1 cellular context compared by ENCODE assay signal in the genomic region with DNA sequence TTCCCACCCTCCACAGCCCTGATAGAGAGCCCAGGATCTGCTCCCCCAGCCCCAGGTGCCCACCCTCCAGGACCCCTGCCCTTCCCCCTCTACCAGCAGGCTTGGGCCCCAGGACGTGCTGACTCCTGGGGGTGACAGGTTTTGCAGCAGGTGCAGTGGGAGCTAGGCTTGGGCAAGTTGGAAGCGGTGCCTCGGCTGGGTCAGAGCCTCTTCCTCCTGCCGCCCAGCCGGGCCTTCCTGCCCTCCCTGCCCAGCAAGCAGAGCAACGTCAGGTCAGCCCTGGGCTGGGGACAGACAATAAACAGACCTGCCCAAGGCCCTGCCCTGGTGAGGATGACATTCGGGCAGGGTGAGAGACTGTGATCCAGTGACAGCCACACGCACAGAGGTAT.
TF ChIP-seq lines count a peak whose summit lies in the region.

No MANE protein-coding gene starts in this region.

TF ChIP-seq in WTC11, 78 proteins besides CTCF, POLR2A, EP300 and RAD21 (continued from another document):
- TF ChIP-seq, protein P1, sequence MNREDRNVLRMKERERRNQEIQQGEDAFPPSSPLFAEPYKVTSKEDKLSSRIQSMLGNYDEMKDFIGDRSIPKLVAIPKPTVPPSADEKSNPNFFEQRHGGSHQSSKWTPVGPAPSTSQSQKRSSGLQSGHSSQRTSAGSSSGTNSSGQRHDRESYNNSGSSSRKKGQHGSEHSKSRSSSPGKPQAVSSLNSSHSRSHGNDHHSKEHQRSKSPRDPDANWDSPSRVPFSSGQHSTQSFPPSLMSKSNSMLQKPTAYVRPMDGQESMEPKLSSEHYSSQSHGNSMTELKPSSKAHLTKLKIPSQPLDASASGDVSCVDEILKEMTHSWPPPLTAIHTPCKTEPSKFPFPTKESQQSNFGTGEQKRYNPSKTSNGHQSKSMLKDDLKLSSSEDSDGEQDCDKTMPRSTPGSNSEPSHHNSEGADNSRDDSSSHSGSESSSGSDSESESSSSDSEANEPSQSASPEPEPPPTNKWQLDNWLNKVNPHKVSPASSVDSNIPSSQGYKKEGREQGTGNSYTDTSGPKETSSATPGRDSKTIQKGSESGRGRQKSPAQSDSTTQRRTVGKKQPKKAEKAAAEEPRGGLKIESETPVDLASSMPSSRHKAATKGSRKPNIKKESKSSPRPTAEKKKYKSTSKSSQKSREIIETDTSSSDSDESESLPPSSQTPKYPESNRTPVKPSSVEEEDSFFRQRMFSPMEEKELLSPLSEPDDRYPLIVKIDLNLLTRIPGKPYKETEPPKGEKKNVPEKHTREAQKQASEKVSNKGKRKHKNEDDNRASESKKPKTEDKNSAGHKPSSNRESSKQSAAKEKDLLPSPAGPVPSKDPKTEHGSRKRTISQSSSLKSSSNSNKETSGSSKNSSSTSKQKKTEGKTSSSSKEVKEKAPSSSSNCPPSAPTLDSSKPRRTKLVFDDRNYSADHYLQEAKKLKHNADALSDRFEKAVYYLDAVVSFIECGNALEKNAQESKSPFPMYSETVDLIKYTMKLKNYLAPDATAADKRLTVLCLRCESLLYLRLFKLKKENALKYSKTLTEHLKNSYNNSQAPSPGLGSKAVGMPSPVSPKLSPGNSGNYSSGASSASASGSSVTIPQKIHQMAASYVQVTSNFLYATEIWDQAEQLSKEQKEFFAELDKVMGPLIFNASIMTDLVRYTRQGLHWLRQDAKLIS (CRISPR knock-in tag; IDR thresholded peaks at IDR 0.05; ENCODE audit: borderline replicate concordance): no peak
- TF ChIP-seq RORB (CRISPR knock-in tag; IDR thresholded peaks at IDR 0.05) (no peak), RELA (CRISPR knock-in tag; IDR thresholded peaks at IDR 0.05; ENCODE audit: borderline replicate concordance) (no peak), SP1 (CRISPR knock-in tag; conservative IDR thresholded peaks at IDR 0.05) (no peak), FOXK1 (CRISPR knock-in tag; IDR thresholded peaks at IDR 0.05) (no peak), FOXP1 (CRISPR knock-in tag; IDR thresholded peaks at IDR 0.05; ENCODE audit: borderline replicate concordance) (no peak), ZNF416 (CRISPR knock-in tag; IDR thresholded peaks at IDR 0.05) (no peak), CREM (CRISPR knock-in tag; IDR thresholded peaks at IDR 0.05) (no peak)
- TF ChIP-seq, protein P2, sequence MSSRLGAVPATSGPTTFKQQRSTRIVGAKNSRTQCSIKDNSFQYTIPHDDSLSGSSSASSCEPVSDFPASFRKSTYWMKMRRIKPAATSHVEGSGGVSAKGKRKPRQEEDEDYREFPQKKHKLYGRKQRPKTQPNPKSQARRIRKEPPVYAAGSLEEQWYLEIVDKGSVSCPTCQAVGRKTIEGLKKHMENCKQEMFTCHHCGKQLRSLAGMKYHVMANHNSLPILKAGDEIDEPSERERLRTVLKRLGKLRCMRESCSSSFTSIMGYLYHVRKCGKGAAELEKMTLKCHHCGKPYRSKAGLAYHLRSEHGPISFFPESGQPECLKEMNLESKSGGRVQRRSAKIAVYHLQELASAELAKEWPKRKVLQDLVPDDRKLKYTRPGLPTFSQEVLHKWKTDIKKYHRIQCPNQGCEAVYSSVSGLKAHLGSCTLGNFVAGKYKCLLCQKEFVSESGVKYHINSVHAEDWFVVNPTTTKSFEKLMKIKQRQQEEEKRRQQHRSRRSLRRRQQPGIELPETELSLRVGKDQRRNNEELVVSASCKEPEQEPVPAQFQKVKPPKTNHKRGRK (CRISPR knock-in tag; IDR thresholded peaks at IDR 0.05; ENCODE audit: borderline replicate concordance): no peak
- TF ChIP-seq, protein P3, sequence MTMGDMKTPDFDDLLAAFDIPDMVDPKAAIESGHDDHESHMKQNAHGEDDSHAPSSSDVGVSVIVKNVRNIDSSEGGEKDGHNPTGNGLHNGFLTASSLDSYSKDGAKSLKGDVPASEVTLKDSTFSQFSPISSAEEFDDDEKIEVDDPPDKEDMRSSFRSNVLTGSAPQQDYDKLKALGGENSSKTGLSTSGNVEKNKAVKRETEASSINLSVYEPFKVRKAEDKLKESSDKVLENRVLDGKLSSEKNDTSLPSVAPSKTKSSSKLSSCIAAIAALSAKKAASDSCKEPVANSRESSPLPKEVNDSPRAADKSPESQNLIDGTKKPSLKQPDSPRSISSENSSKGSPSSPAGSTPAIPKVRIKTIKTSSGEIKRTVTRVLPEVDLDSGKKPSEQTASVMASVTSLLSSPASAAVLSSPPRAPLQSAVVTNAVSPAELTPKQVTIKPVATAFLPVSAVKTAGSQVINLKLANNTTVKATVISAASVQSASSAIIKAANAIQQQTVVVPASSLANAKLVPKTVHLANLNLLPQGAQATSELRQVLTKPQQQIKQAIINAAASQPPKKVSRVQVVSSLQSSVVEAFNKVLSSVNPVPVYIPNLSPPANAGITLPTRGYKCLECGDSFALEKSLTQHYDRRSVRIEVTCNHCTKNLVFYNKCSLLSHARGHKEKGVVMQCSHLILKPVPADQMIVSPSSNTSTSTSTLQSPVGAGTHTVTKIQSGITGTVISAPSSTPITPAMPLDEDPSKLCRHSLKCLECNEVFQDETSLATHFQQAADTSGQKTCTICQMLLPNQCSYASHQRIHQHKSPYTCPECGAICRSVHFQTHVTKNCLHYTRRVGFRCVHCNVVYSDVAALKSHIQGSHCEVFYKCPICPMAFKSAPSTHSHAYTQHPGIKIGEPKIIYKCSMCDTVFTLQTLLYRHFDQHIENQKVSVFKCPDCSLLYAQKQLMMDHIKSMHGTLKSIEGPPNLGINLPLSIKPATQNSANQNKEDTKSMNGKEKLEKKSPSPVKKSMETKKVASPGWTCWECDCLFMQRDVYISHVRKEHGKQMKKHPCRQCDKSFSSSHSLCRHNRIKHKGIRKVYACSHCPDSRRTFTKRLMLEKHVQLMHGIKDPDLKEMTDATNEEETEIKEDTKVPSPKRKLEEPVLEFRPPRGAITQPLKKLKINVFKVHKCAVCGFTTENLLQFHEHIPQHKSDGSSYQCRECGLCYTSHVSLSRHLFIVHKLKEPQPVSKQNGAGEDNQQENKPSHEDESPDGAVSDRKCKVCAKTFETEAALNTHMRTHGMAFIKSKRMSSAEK (CRISPR knock-in tag; IDR thresholded peaks at IDR 0.05; ENCODE audit: borderline replicate concordance): no peak
